1 cellular context compared by ENCODE assay signal in the genomic region with DNA sequence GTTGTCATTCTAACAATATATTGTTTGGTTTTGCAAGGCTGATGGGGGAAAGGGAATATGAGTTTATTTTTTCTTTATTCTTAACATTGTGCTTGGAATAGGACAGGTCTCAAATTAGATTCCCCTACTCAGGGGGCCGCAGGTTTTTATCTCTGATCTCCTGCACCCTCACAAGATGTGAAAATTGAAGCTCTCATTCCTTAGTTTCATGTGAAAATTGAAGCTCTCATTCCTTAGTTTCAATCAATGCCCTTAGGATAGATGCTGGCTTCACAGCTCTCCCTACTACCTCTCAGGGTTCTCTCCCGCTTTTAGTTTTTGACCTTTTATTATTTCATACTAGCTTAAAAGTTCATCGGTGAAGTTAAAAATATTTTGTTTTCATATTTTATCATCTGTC.
TF ChIP-seq lines count a peak whose summit lies in the region.

No MANE protein-coding gene starts in this region.

TF ChIP-seq in IMR-90, 13 proteins besides CTCF, POLR2A, EP300 and RAD21:
- no peak for TF ChIP-seq CHD1 (IDR thresholded peaks at IDR 0.05; ENCODE audit: low read depth, low read length)
TF ChIP-seq in IMR-90: peak in this region for 0.
